1 cellular context compared by ENCODE assay signal in the genomic region with DNA sequence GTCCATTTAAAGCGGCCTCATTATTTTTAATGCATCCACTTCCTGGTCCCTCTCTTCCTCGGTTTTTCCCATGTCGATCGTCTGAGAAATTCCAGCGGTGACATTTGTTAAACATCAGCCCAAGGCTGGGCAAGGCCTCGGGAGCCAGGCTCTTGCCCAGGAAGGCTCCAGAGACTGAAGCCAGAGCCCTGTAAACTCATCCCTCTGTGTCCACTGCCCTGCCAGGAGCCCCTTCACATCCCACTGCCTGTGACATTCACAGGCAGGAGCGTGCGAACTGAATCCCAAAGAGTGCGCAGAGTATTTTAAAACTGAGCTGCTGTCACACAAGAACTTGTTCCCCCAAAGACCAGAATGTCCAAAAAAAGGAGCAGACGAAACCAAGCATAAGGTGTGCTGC.
TF ChIP-seq lines count a peak whose summit lies in the region.

No MANE protein-coding gene starts in this region.

TF ChIP-seq in HepG2, 621 proteins besides CTCF, POLR2A, EP300 and RAD21 (continued from another document):
- TF ChIP-seq, protein P1, sequence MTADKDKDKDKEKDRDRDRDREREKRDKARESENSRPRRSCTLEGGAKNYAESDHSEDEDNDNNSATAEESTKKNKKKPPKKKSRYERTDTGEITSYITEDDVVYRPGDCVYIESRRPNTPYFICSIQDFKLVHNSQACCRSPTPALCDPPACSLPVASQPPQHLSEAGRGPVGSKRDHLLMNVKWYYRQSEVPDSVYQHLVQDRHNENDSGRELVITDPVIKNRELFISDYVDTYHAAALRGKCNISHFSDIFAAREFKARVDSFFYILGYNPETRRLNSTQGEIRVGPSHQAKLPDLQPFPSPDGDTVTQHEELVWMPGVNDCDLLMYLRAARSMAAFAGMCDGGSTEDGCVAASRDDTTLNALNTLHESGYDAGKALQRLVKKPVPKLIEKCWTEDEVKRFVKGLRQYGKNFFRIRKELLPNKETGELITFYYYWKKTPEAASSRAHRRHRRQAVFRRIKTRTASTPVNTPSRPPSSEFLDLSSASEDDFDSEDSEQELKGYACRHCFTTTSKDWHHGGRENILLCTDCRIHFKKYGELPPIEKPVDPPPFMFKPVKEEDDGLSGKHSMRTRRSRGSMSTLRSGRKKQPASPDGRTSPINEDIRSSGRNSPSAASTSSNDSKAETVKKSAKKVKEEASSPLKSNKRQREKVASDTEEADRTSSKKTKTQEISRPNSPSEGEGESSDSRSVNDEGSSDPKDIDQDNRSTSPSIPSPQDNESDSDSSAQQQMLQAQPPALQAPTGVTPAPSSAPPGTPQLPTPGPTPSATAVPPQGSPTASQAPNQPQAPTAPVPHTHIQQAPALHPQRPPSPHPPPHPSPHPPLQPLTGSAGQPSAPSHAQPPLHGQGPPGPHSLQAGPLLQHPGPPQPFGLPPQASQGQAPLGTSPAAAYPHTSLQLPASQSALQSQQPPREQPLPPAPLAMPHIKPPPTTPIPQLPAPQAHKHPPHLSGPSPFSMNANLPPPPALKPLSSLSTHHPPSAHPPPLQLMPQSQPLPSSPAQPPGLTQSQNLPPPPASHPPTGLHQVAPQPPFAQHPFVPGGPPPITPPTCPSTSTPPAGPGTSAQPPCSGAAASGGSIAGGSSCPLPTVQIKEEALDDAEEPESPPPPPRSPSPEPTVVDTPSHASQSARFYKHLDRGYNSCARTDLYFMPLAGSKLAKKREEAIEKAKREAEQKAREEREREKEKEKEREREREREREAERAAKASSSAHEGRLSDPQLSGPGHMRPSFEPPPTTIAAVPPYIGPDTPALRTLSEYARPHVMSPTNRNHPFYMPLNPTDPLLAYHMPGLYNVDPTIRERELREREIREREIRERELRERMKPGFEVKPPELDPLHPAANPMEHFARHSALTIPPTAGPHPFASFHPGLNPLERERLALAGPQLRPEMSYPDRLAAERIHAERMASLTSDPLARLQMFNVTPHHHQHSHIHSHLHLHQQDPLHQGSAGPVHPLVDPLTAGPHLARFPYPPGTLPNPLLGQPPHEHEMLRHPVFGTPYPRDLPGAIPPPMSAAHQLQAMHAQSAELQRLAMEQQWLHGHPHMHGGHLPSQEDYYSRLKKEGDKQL (CRISPR knock-in tag; IDR thresholded peaks at IDR 0.05; ENCODE audit: low read depth) = no peak
- no peak for TF ChIP-seq DPF2 (CRISPR knock-in tag; IDR thresholded peaks at IDR 0.05; ENCODE audit: borderline replicate concordance, low read depth)
- no peak for TF ChIP-seq ZNF746 (CRISPR knock-in tag; IDR thresholded peaks at IDR 0.05)
- no peak for TF ChIP-seq CBX1 (IDR thresholded peaks at IDR 0.05; ENCODE audit: low read depth)
- no peak for TF ChIP-seq ARHGAP35 (CRISPR knock-in tag; IDR thresholded peaks at IDR 0.05; ENCODE audit: borderline replicate concordance)
